8 cellular contexts compared by ENCODE assay signal in genomic region chr19:49145485-49146407, GRCh38. TPM values are rescaled to one million over a fixed set of nuclear protein-coding genes. Genes with fewer than 3 reads are reported as not detected.
DNase-seq lines count a peak whose midpoint lies in the region; ATAC-seq and TF ChIP-seq lines count a peak whose summit lies in the region.

No MANE protein-coding gene starts in this region.

- peak overlapping the region; percentile 83 for H3K27ac Mint-ChIP-seq in activated naive CD4-positive, alpha-beta T cell treated with anti-CD3 and anti-CD28 coated beads, Interleukin-2, amount 50 U/mL, for 24 hours

- peak overlapping the region; percentile 10 for H2AFZ ChIP-seq in parathyroid adenoma

- peaks cover 30% of the 10 kb centered on the region for H3K27me3 Mint-ChIP-seq in activated naive CD4-positive, alpha-beta T cell treated with anti-CD3 and anti-CD28 coated beads, Interleukin-2, amount 50 U/mL, for 24 hours

- no peaks in the 10 kb centered on the region for H3K27me3 ChIP-seq in parathyroid adenoma (ENCODE audit: control insufficient read depth, insufficient read depth, low read length)
- no peaks in the 10 kb centered on the region for H3K27me3 ChIP-seq in thyroid gland

- H3K27ac ChIP-seq in C4-2B (no peak overlapping the region), parathyroid adenoma (no peak overlapping the region), thyroid gland (no peak overlapping the region)

- no peaks in the 10 kb centered on the region for H3K36me3 ChIP-seq in parathyroid adenoma (ENCODE audit: control insufficient read depth, insufficient read depth, low read length)
- H3K36me3 ChIP-seq in thyroid gland, result no peaks in the 10 kb centered on the region

- 9 to 10% methylated on average over 22 to 27 of the region's 31 CpGs for WGBS in thyroid gland, 2 donors

- no peak overlapping the region for H3K4me3 ChIP-seq in parathyroid adenoma (ENCODE audit: low read depth, low read length)
- no peak overlapping the region for H3K4me3 ChIP-seq in thyroid gland (replicated peaks in 1 of 3)

- peak overlapping the region; percentile 33 for H3K4me2 ChIP-seq in parathyroid adenoma (ENCODE audit: low read length)

- no peaks in the 10 kb centered on the region for H3K36me3 Mint-ChIP-seq in activated naive CD4-positive, alpha-beta T cell treated with anti-CD3 and anti-CD28 coated beads, Interleukin-2, amount 50 U/mL, for 24 hours

- no peaks in the 10 kb centered on the region for H3K79me2 ChIP-seq in parathyroid adenoma

- no peak overlapping the region for H3K9ac ChIP-seq in parathyroid adenoma

- DNase-seq in HT-29 (ENCODE audit: low spot score) (peak; percentile 85), SHP77 treated with DMSO at 0.1 percent for 48 hours (lab: John Stamatoyannopoulos, UW) (peak; percentile 9), Right ventricle myocardium inferior (ENCODE audit: missing footprints) (peak; percentile 90), thyroid gland (peak; percentile 76 to 77)

- H3K4me1 Mint-ChIP-seq in activated naive CD4-positive, alpha-beta T cell treated with anti-CD3 and anti-CD28 coated beads, Interleukin-2, amount 50 U/mL, for 24 hours, result peaks cover 30% of the 10 kb centered on the region

- TF ChIP-seq POLR2A in thyroid gland (IDR thresholded peaks at IDR 0.05), result no peak

- no peaks in the 10 kb centered on the region for H3K9me3 ChIP-seq in parathyroid adenoma (ENCODE audit: control insufficient read depth, low read length)
- no peaks in the 10 kb centered on the region for H3K9me3 ChIP-seq in thyroid gland

- peak; percentile 97 for TF ChIP-seq CTCF in C4-2B (conservative IDR thresholded peaks at IDR 0.05)
- peak; percentile 93 for TF ChIP-seq CTCF in parathyroid adenoma (IDR thresholded peaks at IDR 0.05)
- TF ChIP-seq CTCF in thyroid gland (IDR thresholded peaks at IDR 0.05), result peak; percentile 63 to 93 (median 75)

- intact Hi-C loops in Right ventricle myocardium inferior (cut with DNase I) (loop anchor here (5.0 kb wide), 2 partner anchors 48 to 52 kb away; no protein-coding TSS in a partner anchor), thyroid gland (cut with DNase I) (loop anchor here (5.0 kb wide), 1 partner anchor 48 kb away; no protein-coding TSS in a partner anchor)

- no peak overlapping the region for H3K4me3 Mint-ChIP-seq in activated naive CD4-positive, alpha-beta T cell treated with anti-CD3 and anti-CD28 coated beads, Interleukin-2, amount 50 U/mL, for 24 hours

- H3K9me3 Mint-ChIP-seq in activated naive CD4-positive, alpha-beta T cell treated with anti-CD3 and anti-CD28 coated beads, Interleukin-2, amount 50 U/mL, for 24 hours, result no peaks in the 10 kb centered on the region

- ATAC-seq in Right ventricle myocardium inferior, result peak; percentile 9
- ATAC-seq in GM18520 (IDR thresholded peaks at IDR 0.05; ENCODE audit: unreplicated experiment), result no peak

- peaks cover 6% of the 10 kb centered on the region for H3K4me1 ChIP-seq in parathyroid adenoma
- peaks cover 19 to 34% of the 10 kb centered on the region in 2 donors for H3K4me1 ChIP-seq in thyroid gland

RNA-seq across cellular contexts. Expression of gene HRC, which starts 9.4 kb away (rescaled TPM):
- total RNA-seq in HT-29 (2014; rRNA removed; shearing (Covaris generic)), result 0.08 TPM in 1 of 2 replicates, not detected in the other
- total RNA-seq in Right ventricle myocardium inferior (843 TPM), thyroid gland (1 to 10 TPM; 1.1 to 4.1 (median 2.1) TPM)

RNA-seq across cellular contexts. Expression of gene TRPM4, which starts 11.8 kb away (rescaled TPM):
- total RNA-seq in HT-29 (2014; rRNA removed; shearing (Covaris generic)), result 28.7 and 33.7 TPM in 2 replicates
- total RNA-seq in Right ventricle myocardium inferior (28.5 TPM), thyroid gland (10 to 100 TPM; 18.4 to 36.4 (median 26.1) TPM)

RNA-seq across cellular contexts. Expression of gene PPFIA3, which starts 26.4 kb away (rescaled TPM):
- 22.9 and 30.1 TPM in 2 replicates for total RNA-seq in HT-29 (2014; rRNA removed; shearing (Covaris generic))
- total RNA-seq in Right ventricle myocardium inferior, result 4.1 TPM
- 1 to 10 TPM; 4.6 to 7.4 (median 5.3) TPM for total RNA-seq in thyroid gland

RNA-seq across cellular contexts. Expression of gene C19orf73, which starts 26.8 kb away (rescaled TPM):
- 5.9 and 6.0 TPM in 2 replicates for total RNA-seq in HT-29 (2014; rRNA removed; shearing (Covaris generic))
- total RNA-seq in Right ventricle myocardium inferior, result 1.8 TPM
- total RNA-seq in thyroid gland, result 10 to 100 TPM in 1 of 4 donors, 1 to 10 TPM in 3; 1.7 to 13.4 (median 6.1) TPM

RNA-seq across cellular contexts. Expression of gene LIN7B, which starts 31.6 kb away (rescaled TPM):
- total RNA-seq in HT-29 (2014; rRNA removed; shearing (Covaris generic)), result 12.0 and 19.9 TPM in 2 replicates
- total RNA-seq in Right ventricle myocardium inferior (21.1 TPM), thyroid gland (10 to 100 TPM; 10.5 to 17.7 (median 13.8) TPM)

Comparison
In these comparisons a context has a peak if more than half of its experiments do, and no peak if none do; other contexts are left out.
1. DNase-seq: peak in every context shown above with its lines; median percentile 90 in Right ventricle myocardium inferior; 85 in HT-29; 76 in thyroid gland; 9 in SHP77 treated with DMSO at 0.1 percent for 48 hours.
2. RNA of gene HRC, which starts 9.4 kb away (total RNA-seq): 843 TPM in Right ventricle myocardium inferior (single experiment); 1.1 to 4.1 TPM in thyroid gland and 0.08 TPM in HT-29; every median in the first group is over 100 times any median in the second.
3. Peak in every context shown above with its lines, with median percentiles within 50 percentile points of each other: CTCF ChIP-seq.